In the genomic region with DNA sequence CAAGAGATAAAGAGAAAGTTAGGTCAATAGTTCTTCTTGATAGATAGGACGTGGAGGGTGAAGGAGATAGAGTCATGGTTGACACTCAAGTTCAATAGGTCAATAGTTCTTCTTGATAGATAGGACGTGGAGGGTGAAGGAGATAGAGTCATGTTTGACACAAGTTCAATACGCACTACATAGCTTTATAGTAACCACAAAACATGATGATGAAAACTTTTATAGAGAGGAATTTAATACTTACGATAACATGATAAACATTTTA, we compare ENCODE assay signal across 21 cellular contexts.
"Had no signal": no experiment of that assay in that cellular context is flagged by ENCODE, and none has a peak within 500 bp of the region (broad histone marks: within the 10 kb centered on the region; RNA-seq: fewer than 3 reads in every experiment).

No MANE protein-coding gene starts in this region.

- H3K27me3 ChIP-seq: hepatocyte, right lobe of liver, spleen, tibial artery, upper lobe of right lung had no signal

- H3K27ac ChIP-seq: psoas muscle, right lobe of liver, spleen, tibial artery, upper lobe of right lung had no signal

- H2AFZ ChIP-seq: hepatocyte had no signal

- H3K36me3 ChIP-seq: right lobe of liver, spleen, tibial artery, upper lobe of right lung had no signal

- H3K9me3 ChIP-seq: mucosa of descending colon, psoas muscle, right lobe of liver, spleen, tibial artery, upper lobe of right lung had no signal

- FAIRE-seq: colon had no signal

- H3K4me2 ChIP-seq: hepatocyte had no signal

- DNase-seq: effector memory CD8-positive, alpha-beta T cell; erythroblast; foreskin melanocyte; head of caudate nucleus; left colon; left ventricle myocardium superior; mucosa of descending colon; psoas muscle; retina; right lobe of liver; spleen; stimulated activated CD4-positive, alpha-beta T cell treated with anti-CD3 and anti-CD28 coated beads, Interleukin-15, amount 100 ng/mL, for 24 hours; stimulated activated CD4-positive, alpha-beta T cell treated with anti-CD3 and anti-CD28 coated beads, Interleukin-1b, Interleukin-23, amount 100 ng/mL, for 48 hours; stimulated activated CD4-positive, alpha-beta T cell treated with anti-CD3 and anti-CD28 coated beads, Interleukin-4, amount 100 ng/mL, for 24 hours; tibial artery; upper lobe of right lung had no signal

- H3K4me3 ChIP-seq: hepatocyte, lung, mucosa of descending colon, psoas muscle, right lobe of liver, spleen, tibial artery, upper lobe of right lung had no signal

- ATAC-seq: effector memory CD8-positive, alpha-beta T cell; left colon; left ventricle myocardium superior; mucosa of descending colon; natural killer cell treated with Interleukin-12 subunit alpha and Interleukin-12 subunit beta and Interleukin-15 and Interleukin-18, amount 100 ng/mL, for 72 hours; psoas muscle; stimulated activated memory B cell treated with anti-CD40 and anti-IgM and Interleukin-4, amounts not matched to agents 10 μg/mL and 1 μg/mL and 100 μg/mL, for 72 hours; upper lobe of right lung had no signal
